Comparison of ENCODE assay signal across 10 cellular contexts in genomic region chr4:27003602-27004238, GRCh38.
DNase-seq lines count a peak whose midpoint lies in the region; ATAC-seq and TF ChIP-seq lines count a peak whose summit lies in the region.
"Had no signal": no experiment of that assay in that cellular context is flagged by ENCODE, and none has a peak within 500 bp of the region (broad histone marks: within the 10 kb centered on the region; RNA-seq: fewer than 3 reads in every experiment).

No MANE protein-coding gene starts in this region.

- TF ChIP-seq CTCF in prostate gland (IDR thresholded peaks at IDR 0.05), result no peak

- TF ChIP-seq POLR2A in prostate gland (IDR thresholded peaks at IDR 0.05), result no peak

- intact Hi-C loops in prostate gland (cut with DNase I), result no loop called here

- H3K27ac ChIP-seq in prostate gland, result no peak overlapping the region

- H3K27me3 Mint-ChIP-seq in natural killer cell treated with Interleukin-12 subunit alpha and Interleukin-12 subunit beta and Interleukin-15 and Interleukin-18, amount 100 ng/mL, for 72 hours, result no peaks in the 10 kb centered on the region

- no peaks in the 10 kb centered on the region for H3K9me3 Mint-ChIP-seq in activated naive CD4-positive, alpha-beta T cell treated with anti-CD3 and anti-CD28 coated beads, Interleukin-2, amount 50 U/mL, for 72 hours
- H3K9me3 Mint-ChIP-seq in natural killer cell treated with Interleukin-12 subunit alpha and Interleukin-12 subunit beta and Interleukin-15 and Interleukin-18, amount 100 ng/mL, for 72 hours, result no peaks in the 10 kb centered on the region

- H3K4me3 ChIP-seq in prostate gland, result no peak overlapping the region

- peaks cover 32 to 36% of the 10 kb centered on the region in 2 donors for H3K4me1 Mint-ChIP-seq in natural killer cell treated with Interleukin-12 subunit alpha and Interleukin-12 subunit beta and Interleukin-15 and Interleukin-18, amount 100 ng/mL, for 72 hours (ENCODE audit: low read depth in 2 of 2)

- peak; percentile 72 for DNase-seq in EH (ENCODE audit: low read depth)
- DNase-seq in KBM-7, result peak; percentile 21
- peak in 1 of 2 donors; percentile 40 for DNase-seq in activated naive CD4-positive, alpha-beta T cell treated with anti-CD3 and anti-CD28 coated beads, Interleukin-2, amount 50 U/mL, for 72 hours (ENCODE audit: low spot score in 2 of 2)
- DNase-seq in natural killer cell treated with Interleukin-12 subunit alpha and Interleukin-12 subunit beta and Interleukin-15 and Interleukin-18, amount 100 ng/mL, for 72 hours (ENCODE audit: low spot score), result no peak
- DNase-seq in prostate gland (ENCODE audit: low spot score), result no peak
- DNase-seq in SK-N-DZ (ENCODE audit: low spot score), result no peak
- DNase-seq: NCI-H2171, SIG-M5 had no signal

- ATAC-seq in activated naive CD4-positive, alpha-beta T cell treated with anti-CD3 and anti-CD28 coated beads, Interleukin-2, amount 50 U/mL, for 72 hours, result peak; percentile 90 to 94
- ATAC-seq in natural killer cell treated with Interleukin-12 subunit alpha and Interleukin-12 subunit beta and Interleukin-15 and Interleukin-18, amount 100 ng/mL, for 72 hours, result peak; percentile 79 to 90
- ATAC-seq in HG03442 (IDR thresholded peaks at IDR 0.05; ENCODE audit: unreplicated experiment) (no peak), GM18511 (IDR thresholded peaks at IDR 0.05; ENCODE audit: unreplicated experiment) (no peak)

- H3K9me3 ChIP-seq in prostate gland, result no peaks in the 10 kb centered on the region

- H3K36me3 ChIP-seq in prostate gland, result no peaks in the 10 kb centered on the region

- peaks cover 0 to 5% of the 10 kb centered on the region in 2 donors for H3K36me3 Mint-ChIP-seq in activated naive CD4-positive, alpha-beta T cell treated with anti-CD3 and anti-CD28 coated beads, Interleukin-2, amount 50 U/mL, for 72 hours
- H3K36me3 Mint-ChIP-seq in natural killer cell treated with Interleukin-12 subunit alpha and Interleukin-12 subunit beta and Interleukin-15 and Interleukin-18, amount 100 ng/mL, for 72 hours, result peaks cover 10% of the 10 kb centered on the region

- in situ Hi-C loops in KBM-7 (cut with MboI; ENCODE audit: low pct_unique_long_range_greater_than_20kb, low sequenced_read_pairs), result no loop called here

- 41% methylated on average over 5 of the region's 5 CpGs for WGBS in prostate gland

- H3K27me3 ChIP-seq in prostate gland (replicated peaks; ENCODE audit: insufficient read depth), result no peaks in the 10 kb centered on the region

- peaks cover 5% of the 10 kb centered on the region for H3K4me1 ChIP-seq in prostate gland (replicated peaks)

- H3K27ac Mint-ChIP-seq in activated naive CD4-positive, alpha-beta T cell treated with anti-CD3 and anti-CD28 coated beads, Interleukin-2, amount 50 U/mL, for 72 hours, result peak overlapping the region; percentile 79 to 97
- H3K27ac Mint-ChIP-seq in natural killer cell treated with Interleukin-12 subunit alpha and Interleukin-12 subunit beta and Interleukin-15 and Interleukin-18, amount 100 ng/mL, for 72 hours, result peak overlapping the region; percentile 72 to 76

- H3K4me3 Mint-ChIP-seq in natural killer cell treated with Interleukin-12 subunit alpha and Interleukin-12 subunit beta and Interleukin-15 and Interleukin-18, amount 100 ng/mL, for 72 hours, result peak overlapping the region; percentile 52

Comparison
In these comparisons a context has a peak if more than half of its experiments do, and no peak if none do; other contexts are left out.
1. DNase-seq: peak in EH (single experiment) and KBM-7 (single experiment); none in natural killer cell treated with Interleukin-12 subunit alpha and Interleukin-12 subunit beta and Interleukin-15 and Interleukin-18, amount 100 ng/mL, for 72 hours (single experiment), prostate gland (single experiment) and SK-N-DZ (single experiment).
2. ATAC-seq: peak in activated naive CD4-positive, alpha-beta T cell treated with anti-CD3 and anti-CD28 coated beads, Interleukin-2, amount 50 U/mL, for 72 hours (2 of 2) and natural killer cell treated with Interleukin-12 subunit alpha and Interleukin-12 subunit beta and Interleukin-15 and Interleukin-18, amount 100 ng/mL, for 72 hours (2 of 2); none in HG03442 (single experiment) and GM18511 (single experiment).